ENCODE assay signal across 8 cellular contexts in the genomic region with DNA sequence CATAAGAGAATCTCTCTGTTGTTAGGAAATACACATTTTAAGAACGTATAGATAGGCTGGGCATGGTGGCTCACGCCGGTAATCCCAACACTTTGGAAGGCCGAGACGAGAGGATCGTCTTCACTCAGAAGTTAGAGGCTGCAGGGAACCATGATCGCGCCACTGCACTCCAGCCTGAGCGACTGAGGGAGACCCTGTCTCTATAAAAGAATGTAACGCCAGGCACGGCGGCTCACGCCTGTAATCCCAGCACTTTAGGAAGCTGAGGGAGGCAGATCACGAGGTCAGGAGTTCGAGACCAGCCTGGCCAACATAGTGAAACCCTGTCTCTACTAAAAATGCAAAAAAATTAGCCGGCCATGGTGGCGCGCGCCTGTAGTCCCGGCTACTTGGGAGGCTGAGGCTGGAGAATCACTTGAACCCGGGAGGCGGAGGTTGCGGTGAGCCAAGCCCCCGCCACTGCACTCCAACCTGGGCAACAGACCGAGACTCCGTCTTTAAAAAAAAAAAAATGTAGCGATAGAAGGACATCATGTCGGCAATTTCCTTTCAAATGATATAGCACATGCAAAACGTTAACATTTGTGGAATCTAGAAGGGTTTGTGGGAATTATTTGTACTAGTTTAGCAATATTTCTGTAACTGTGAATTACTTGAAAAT. TPM values are rescaled to one million over a fixed set of nuclear protein-coding genes. Genes with fewer than 3 reads are reported as not detected.
A peak's percentile ranks its signal among the peaks of the same experiment; 100 is the strongest.
DNase-seq lines count a peak whose midpoint lies in the region; ATAC-seq and TF ChIP-seq lines count a peak whose summit lies in the region.

No MANE protein-coding gene starts in this region.

- H3K4me3 Mint-ChIP-seq in IgD-negative memory B cell, result peak overlapping the region; percentile 84 to 97 (median 94)
- peak overlapping the region; percentile 74 for H3K4me3 Mint-ChIP-seq in chondrocyte (ENCODE audit: unreplicated experiment)

- no peak for ATAC-seq in HG03354 (IDR thresholded peaks at IDR 0.05; ENCODE audit: poor library complexity, severe bottlenecking, unreplicated experiment)
- ATAC-seq in HG03460 (IDR thresholded peaks at IDR 0.05; ENCODE audit: unreplicated experiment), result no peak

- H3K4me1 ChIP-seq in A673 (ENCODE audit: insufficient read depth, low read length, poor library complexity, severe bottlenecking) (peaks cover 4% of the 10 kb centered on the region), mucosa of stomach (ENCODE audit: control insufficient read depth, insufficient read depth, low read length) (peaks cover 21% of the 10 kb centered on the region)

- peaks cover 31% of the 10 kb centered on the region for H3K36me3 ChIP-seq in A673 (ENCODE audit: insufficient read depth, low read length, poor library complexity, severe bottlenecking)
- peaks cover 4% of the 10 kb centered on the region for H3K36me3 ChIP-seq in mucosa of stomach (ENCODE audit: control insufficient read depth, insufficient read depth, low read length)

- H3K27ac Mint-ChIP-seq in IgD-negative memory B cell, result peak overlapping the region; percentile 78 to 95 (median 95)
- peak overlapping the region; percentile 76 for H3K27ac Mint-ChIP-seq in chondrocyte (ENCODE audit: unreplicated experiment)

- intact Hi-C loops in A673 (cut with micrococcal nuclease; ENCODE audit: unreplicated experiment), result no loop called here

- no peaks in the 10 kb centered on the region for H3K9me3 ChIP-seq in A673 (ENCODE audit: low read depth, low read length, poor library complexity, severe bottlenecking)
- no peaks in the 10 kb centered on the region for H3K9me3 ChIP-seq in mucosa of stomach (ENCODE audit: control insufficient read depth, low read length)

- peak overlapping the region; percentile 67 for H3K9ac ChIP-seq in mucosa of stomach (ENCODE audit: low read length)

- H3K4me1 Mint-ChIP-seq in IgD-negative memory B cell, result peaks cover 23 to 29% (median 28%) of the 10 kb centered on the region in 3 donors
- H3K4me1 Mint-ChIP-seq in chondrocyte (ENCODE audit: low read depth), result peaks cover 51% of the 10 kb centered on the region

- POLR2A ChIA-PET in A673 (lab: Charles Lee; ENCODE audit: low non-redundant PET), result no interaction called here

- DNase-seq in A673 (ENCODE audit: low spot score) (no peak), chondrocyte (ENCODE audit: low spot score) (no peak), NK-92 (lab: John Stamatoyannopoulos, UW; ENCODE audit: unreplicated experiment) (no peak)
- no peak for DNase-seq in activated effector memory CD4-positive, alpha-beta T cell treated with anti-CD3 and anti-CD28 coated beads, Interleukin-2, amount 50 U/mL, for 16 hours

- H3K27me3 Mint-ChIP-seq in IgD-negative memory B cell (no peaks in the 10 kb centered on the region), chondrocyte (ENCODE audit: low read depth) (no peaks in the 10 kb centered on the region)

- BruUV-seq in A673 (replicated peaks; lab: Mats Ljungman, UMichigan), result TSS peak; percentile 98

- H3K27me3 ChIP-seq in A673 (replicated peaks; ENCODE audit: insufficient read depth, low read depth, low read length, poor library complexity) (no peaks in the 10 kb centered on the region), mucosa of stomach (ENCODE audit: control insufficient read depth, insufficient read depth, low read length) (no peaks in the 10 kb centered on the region)

- TF ChIP-seq CTCF in A673 (conservative IDR thresholded peaks at IDR 0.05; ENCODE audit: low read depth, low read length) (no peak), chondrocyte (IDR thresholded peaks at IDR 0.05) (no peak)

- CTCF ChIA-PET in A673 (lab: Charles Lee), result interaction anchor here (0.7 kb wide), 1 partner anchor 1444 kb away, joined by 3 read pairs; no protein-coding TSS in a partner anchor

- peak overlapping the region; percentile 86 for H3K27ac ChIP-seq in A673 (ENCODE audit: low read depth, low read length, poor library complexity, severe bottlenecking)

- H3K4me3 ChIP-seq in A673 (ENCODE audit: low read depth, low read length, poor library complexity, severe bottlenecking) (peak overlapping the region; percentile 86), mucosa of stomach (ENCODE audit: low read length) (peak overlapping the region; percentile 28)

- H3K36me3 Mint-ChIP-seq in IgD-negative memory B cell (no peaks in the 10 kb centered on the region), chondrocyte (ENCODE audit: low read depth) (peaks cover 20% of the 10 kb centered on the region)

- H3K9me3 Mint-ChIP-seq in IgD-negative memory B cell, result no peaks in the 10 kb centered on the region
- no peaks in the 10 kb centered on the region for H3K9me3 Mint-ChIP-seq in chondrocyte (ENCODE audit: low read depth)

RNA-seq across cellular contexts. Expression of gene RPL14, which starts 0.7 kb away (rescaled TPM):
- total RNA-seq in A673 (2021) (980 and 1,046 TPM in 2 replicates), chondrocyte (1,107 to 1,188 TPM (median 1,159 TPM) in 3 replicates)
- polyA plus RNA-seq in IgD-negative memory B cell, result 1,483 TPM

RNA-seq across cellular contexts. Expression of gene ZNF619, which starts 20.5 kb away (rescaled TPM):
- total RNA-seq in A673 (2021), result 3.3 and 4.3 TPM in 2 replicates
- polyA plus RNA-seq in IgD-negative memory B cell, result 3.7 TPM
- total RNA-seq in chondrocyte, result 3.3 to 5.5 TPM (median 3.7 TPM) in 3 replicates

RNA-seq across cellular contexts. Expression of gene ZNF620, which starts 49.4 kb away (rescaled TPM):
- total RNA-seq in A673 (2021) (6.0 and 7.9 TPM in 2 replicates), chondrocyte (1.1 to 2.3 TPM (median 2.0 TPM) in 3 replicates)
- polyA plus RNA-seq in IgD-negative memory B cell, result 3.1 TPM
